10 cellular contexts compared by ENCODE assay signal in the genomic region with DNA sequence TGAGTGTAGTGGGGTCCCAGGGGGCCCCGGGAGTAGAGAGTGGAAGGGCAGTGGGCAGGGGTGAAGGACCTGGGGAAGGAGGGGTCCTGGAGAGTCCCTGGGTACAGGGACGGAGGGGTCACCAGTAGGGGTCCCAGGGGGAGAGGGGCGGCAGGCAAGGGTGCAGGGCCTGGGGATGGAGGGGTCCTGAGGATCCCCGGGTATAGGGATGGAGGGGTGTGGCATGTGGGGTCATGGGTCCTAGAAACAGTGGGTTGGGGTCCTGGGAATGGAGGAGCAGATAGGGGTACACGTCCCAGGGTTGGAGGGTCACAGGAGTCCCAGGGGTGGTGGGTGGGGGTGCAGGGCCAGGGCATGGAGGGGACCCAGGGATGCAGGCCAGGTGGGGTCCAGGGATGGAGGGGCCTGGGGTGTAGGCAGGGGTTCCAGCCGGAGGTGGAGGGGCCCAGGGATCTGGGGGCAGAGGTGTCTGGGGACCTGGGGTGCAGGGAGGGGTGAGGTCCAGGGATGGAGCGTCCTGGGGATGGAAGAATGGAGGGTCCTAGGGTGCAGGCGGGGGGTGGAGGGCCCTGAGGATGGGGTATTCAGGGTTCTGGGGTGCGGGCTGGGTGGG. TPM values are rescaled to one million over a fixed set of nuclear protein-coding genes. Genes with fewer than 3 reads are reported as not detected.
A peak's percentile ranks its signal among the peaks of the same experiment; 100 is the strongest.
DNase-seq lines count a peak whose midpoint lies in the region; ATAC-seq and TF ChIP-seq lines count a peak whose summit lies in the region.
"Had no signal": no experiment of that assay in that cellular context is flagged by ENCODE, and none has a peak within 500 bp of the region (broad histone marks: within the 10 kb centered on the region; RNA-seq: fewer than 3 reads in every experiment).

No MANE protein-coding gene starts in this region.

- no peak overlapping the region for H2AFZ ChIP-seq in Karpas-422 (ENCODE audit: low read length)

- no peaks in the 10 kb centered on the region for H3K27me3 Mint-ChIP-seq in naive thymus-derived CD8-positive, alpha-beta T cell

- peaks cover 57% of the 10 kb centered on the region for H3K79me2 ChIP-seq in Karpas-422 (ENCODE audit: low read length)

- POLR2A ChIA-PET in AG04450 (lab: Yijun Ruan, JAX), result interaction anchor here (0.6 kb wide), 1 partner anchor 11 kb away, joined by 7 read pairs; no protein-coding TSS in a partner anchor
- POLR2A ChIA-PET in naive thymus-derived CD8-positive, alpha-beta T cell (lab: Charles Lee), result no interaction called here

- H3K9ac ChIP-seq in Karpas-422 (ENCODE audit: low read length), result peak overlapping the region; percentile 94

- no peak for TF ChIP-seq CTCF in AG04450 (IDR thresholded peaks at IDR 0.05; ENCODE audit: low read depth, low read length)

- DNase-seq in AG04450 (ENCODE audit: low read depth, low spot score) (no peak), Karpas-422 (no peak), left lobe of liver (ENCODE audit: low spot score) (no peak), NCI-H2227 (lab: John Stamatoyannopoulos, UW; ENCODE audit: unreplicated experiment) (no peak), mesenteric fat pad (ENCODE audit: low spot score) (no peak)
- no peak for DNase-seq in naive thymus-derived CD8-positive, alpha-beta T cell
- DNase-seq: EL, NCI-H2081 treated with DMSO at 0.1 percent for 48 hours had no signal

- H3K4me3 ChIP-seq in AG04450 (ENCODE audit: low read depth, low read length), result peak overlapping the region; percentile 72
- H3K4me3 ChIP-seq in Karpas-422 (ENCODE audit: low read length), result peak overlapping the region; percentile 73

- peak overlapping the region in 7 of 10 donors; percentile 25 to 85 (median 62) for H3K27ac Mint-ChIP-seq in naive thymus-derived CD8-positive, alpha-beta T cell

- H3K36me3 ChIP-seq in Karpas-422 (ENCODE audit: insufficient read depth, low read length), result peaks cover 8% of the 10 kb centered on the region; the same call in 1 of the 2 replicates

- H3K4me2 ChIP-seq in Karpas-422 (ENCODE audit: low read depth, low read length, poor library complexity, severe bottlenecking), result peak overlapping the region; percentile 95

- no peaks in the 10 kb centered on the region for H3K9me3 Mint-ChIP-seq in naive thymus-derived CD8-positive, alpha-beta T cell

- ATAC-seq in naive thymus-derived CD8-positive, alpha-beta T cell, result no peak
- ATAC-seq in left lobe of liver (no peak), HG02981 (IDR thresholded peaks at IDR 0.05; ENCODE audit: unreplicated experiment) (no peak)

- H3K36me3 Mint-ChIP-seq in naive thymus-derived CD8-positive, alpha-beta T cell, result peaks cover 0 to 13% (median 9%) of the 10 kb centered on the region in 3 donors

- no peak overlapping the region for H3K27ac ChIP-seq in AG04450 (ENCODE audit: low read depth, low read length)
- peak overlapping the region; percentile 48; the same call in 1 of the 2 replicates for H3K27ac ChIP-seq in Karpas-422 (ENCODE audit: low read length)
- H3K27ac ChIP-seq in cingulate gyrus (ENCODE audit: low read depth, low read length), result peak overlapping the region; percentile 77

- H3K9me3 ChIP-seq in AG04450 (ENCODE audit: control insufficient read depth, insufficient read depth, low read length) (peaks cover 4% of the 10 kb centered on the region; the same call in 1 of the 2 replicates), Karpas-422 (ENCODE audit: low read length) (no peaks in the 10 kb centered on the region)

- H3K4me1 Mint-ChIP-seq in naive thymus-derived CD8-positive, alpha-beta T cell, result peaks cover 8 to 46% (median 26%) of the 10 kb centered on the region in 4 donors

- CTCF ChIA-PET in AG04450 (lab: Charles Lee), result no interaction called here

- H3K9me2 ChIP-seq in Karpas-422 (replicated peaks; ENCODE audit: insufficient read depth, low read length), result no peaks in the 10 kb centered on the region

- H3K27me3 ChIP-seq in AG04450 (ENCODE audit: control insufficient read depth, insufficient read depth, low read length) (no peaks in the 10 kb centered on the region), Karpas-422 (ENCODE audit: low read length) (no peaks in the 10 kb centered on the region)

- H4K20me1 ChIP-seq in Karpas-422 (ENCODE audit: insufficient read depth, low read depth, low read length), result peaks cover 8% of the 10 kb centered on the region; the same call in 1 of the 2 replicates

- peak overlapping the region in 9 of 10 donors; percentile 7 to 87 (median 61) for H3K4me3 Mint-ChIP-seq in naive thymus-derived CD8-positive, alpha-beta T cell

- H3K4me1 ChIP-seq in Karpas-422 (ENCODE audit: low read length), result peaks cover 14% of the 10 kb centered on the region

RNA-seq across cellular contexts. Expression of a gene that starts 1.3 kb away (rescaled TPM):
- 25.5 and 46.5 TPM in 2 replicates for polyA plus RNA-seq in AG04450 (2011; rRNA removed)
- 40.2 and 52.4 TPM in 2 replicates for polyA minus RNA-seq in AG04450 (2011; rRNA and poly(A)+ RNA removed)
- total RNA-seq in Karpas-422 (2014; rRNA removed; shearing (Covaris generic); ENCODE audit: low replicate concordance), result 66.8 and 112 TPM in 2 replicates
- 10 to 100 TPM; 58.0 to 64.1 TPM for total RNA-seq in naive thymus-derived CD8-positive, alpha-beta T cell
- 1 to 10 TPM; 3.2 to 7.3 (median 4.8) TPM for polyA plus RNA-seq in naive thymus-derived CD8-positive, alpha-beta T cell
- total RNA-seq in left lobe of liver, result 25.9 TPM
- 61.4 TPM for total RNA-seq in mesenteric fat pad

RNA-seq across cellular contexts. Expression of a gene that starts 36.9 kb away (rescaled TPM):
- 31.1 and 35.4 TPM in 2 replicates for polyA plus RNA-seq in AG04450 (2011; rRNA removed)
- polyA minus RNA-seq in AG04450 (2011; rRNA and poly(A)+ RNA removed), result 41.6 and 56.5 TPM in 2 replicates
- total RNA-seq in Karpas-422 (2014; rRNA removed; shearing (Covaris generic); ENCODE audit: low replicate concordance), result 526 and 862 TPM in 2 replicates
- 100 to 1,000 TPM; 171 to 176 TPM for total RNA-seq in naive thymus-derived CD8-positive, alpha-beta T cell
- 10 to 100 TPM; 26.1 to 47.1 (median 30.2) TPM for polyA plus RNA-seq in naive thymus-derived CD8-positive, alpha-beta T cell
- total RNA-seq in left lobe of liver (149 TPM), mesenteric fat pad (240 TPM)
